In the genomic region with DNA sequence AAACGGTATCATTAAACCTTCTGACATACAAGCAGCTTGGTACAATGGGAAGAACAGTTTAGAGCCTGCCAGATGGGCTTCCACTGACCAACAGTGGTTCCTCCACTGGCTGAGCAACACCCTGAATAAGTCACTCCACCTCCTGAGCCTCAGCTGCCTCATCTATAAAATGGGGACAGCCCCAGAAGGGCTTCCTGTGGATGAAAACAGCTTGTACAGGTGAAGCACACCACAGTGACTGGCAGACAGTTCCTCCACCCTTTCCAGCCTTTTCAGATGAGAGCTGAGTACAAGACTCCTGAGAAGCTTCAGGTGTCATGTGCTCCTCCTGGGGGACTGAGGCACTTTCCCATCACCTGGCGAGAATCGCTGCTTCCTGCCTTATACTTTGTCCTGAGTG, we compare ENCODE assay signal across 9 cellular contexts. TPM values are rescaled to one million over a fixed set of nuclear protein-coding genes. Genes with fewer than 3 reads are reported as not detected.
DNase-seq lines count a peak whose midpoint lies in the region; ATAC-seq and TF ChIP-seq lines count a peak whose summit lies in the region.
"Had no signal": no experiment of that assay in that cellular context is flagged by ENCODE, and none has a peak within 500 bp of the region (broad histone marks: within the 10 kb centered on the region; RNA-seq: fewer than 3 reads in every experiment).

No MANE protein-coding gene starts in this region.

- H3K27ac ChIP-seq in SK-N-MC (no peak overlapping the region), thyroid gland (no peak overlapping the region)

- peak overlapping the region; percentile 96 for H3K9ac ChIP-seq in SK-N-MC (ENCODE audit: insufficient read length)

- DNase-seq in GM12864 (ENCODE audit: low read depth) = no peak
- no peak for DNase-seq in SK-N-MC (ENCODE audit: low read depth, low spot score)
- DNase-seq in epithelial cell of proximal tubule (ENCODE audit: low read depth) = no peak
- DNase-seq in skeletal muscle cell (ENCODE audit: low read depth) = no peak
- no peak for DNase-seq in sciatic nerve (ENCODE audit: low spot score)
- no peak for DNase-seq in thyroid gland
- no peak for DNase-seq in effector CD4-positive, alpha-beta T cell
- DNase-seq: NCI-H446 had no signal

- TF ChIP-seq CTCF in GM12864 (IDR thresholded peaks at IDR 0.05; ENCODE audit: low read depth, low read length, missing control alignments) (no peak), epithelial cell of proximal tubule (conservative IDR thresholded peaks at IDR 0.05; ENCODE audit: low read depth, low read length) (no peak), thyroid gland (IDR thresholded peaks at IDR 0.05) (no peak)

- H3K36me3 ChIP-seq in SK-N-MC (ENCODE audit: insufficient read depth, low read length) = peaks cover 7% of the 10 kb centered on the region
- no peaks in the 10 kb centered on the region for H3K36me3 ChIP-seq in thyroid gland

- no peaks in the 10 kb centered on the region for H3K9me3 ChIP-seq in SK-N-MC (ENCODE audit: low read depth, low read length)
- no peaks in the 10 kb centered on the region for H3K9me3 ChIP-seq in thyroid gland

- WGBS in thyroid gland, 2 donors = 53 to 83% methylated on average over 3 of the region's 3 CpGs

- H3K4me1 ChIP-seq in thyroid gland = peaks cover 61 to 79% of the 10 kb centered on the region in 2 donors

- no peak for TF ChIP-seq POLR2A in thyroid gland (IDR thresholded peaks at IDR 0.05)

- no peaks in the 10 kb centered on the region for H3K27me3 ChIP-seq in thyroid gland

- intact Hi-C loops in sciatic nerve (cut with DNase I) = no loop called here
- intact Hi-C loops in thyroid gland (cut with DNase I) = loop anchor here (10.0 kb wide), 3 partner anchors 88 to 162 kb away; a partner anchor contains a TSS

- H3K4me3 ChIP-seq in GM12864 (ENCODE audit: low read depth, low read length) (peak overlapping the region; percentile 99), SK-N-MC (no peak overlapping the region), epithelial cell of proximal tubule (ENCODE audit: low read depth, low read length) (peak overlapping the region; percentile 98), skeletal muscle cell (ENCODE audit: low read depth, low read length) (peak overlapping the region; percentile 96), thyroid gland (replicated peaks in 1 of 3) (no peak overlapping the region)

- ATAC-seq in HG02571 (IDR thresholded peaks at IDR 0.05; ENCODE audit: unreplicated experiment) (no peak), sciatic nerve (no peak)

RNA-seq across cellular contexts. Expression of a gene that starts 2.1 kb away (rescaled TPM):
- total RNA-seq in epithelial cell of proximal tubule = 74.9 and 105 TPM in 2 replicates
- total RNA-seq in sciatic nerve = 198 TPM
- total RNA-seq in thyroid gland = 100 to 1,000 TPM in 2 of 4 donors, 10 to 100 TPM in 2; 75.4 to 116 (median 93.1) TPM

Comparison
In these comparisons a context has a peak if more than half of its experiments do, and no peak if none do; other contexts are left out.
1. H3K4me3 ChIP-seq: peak in GM12864 (single experiment), epithelial cell of proximal tubule (single experiment) and skeletal muscle cell (single experiment); none in SK-N-MC (single experiment) and thyroid gland (0 of 3).